ENCODE assay signal across 8 cellular contexts in genomic region chr4:47914926-47915237, GRCh38. TPM values are rescaled to one million over a fixed set of nuclear protein-coding genes. Genes with fewer than 3 reads are reported as not detected.
DNase-seq lines count a peak whose midpoint lies in the region; ATAC-seq and TF ChIP-seq lines count a peak whose summit lies in the region.

No MANE protein-coding gene starts in this region.

- peak overlapping the region; percentile 43 for H3K27ac Mint-ChIP-seq in activated T-cell treated with anti-CD3 and anti-CD28 coated beads, Interleukin-2, amount 50 U/mL, for 72 hours
- peak overlapping the region; percentile 84 for H3K27ac Mint-ChIP-seq in central memory CD8-positive, alpha-beta T cell (ENCODE audit: low read depth)
- no peak overlapping the region for H3K27ac Mint-ChIP-seq in nephron progenitor cell

- H3K4me3 Mint-ChIP-seq in activated T-cell treated with anti-CD3 and anti-CD28 coated beads, Interleukin-2, amount 50 U/mL, for 72 hours: peak overlapping the region; percentile 92 to 99
- peak overlapping the region; percentile 93 for H3K4me3 Mint-ChIP-seq in central memory CD8-positive, alpha-beta T cell
- peak overlapping the region; percentile 99 for H3K4me3 Mint-ChIP-seq in nephron progenitor cell

- no peak for ATAC-seq in activated T-cell treated with anti-CD3 and anti-CD28 coated beads, Interleukin-2, amount 50 U/mL, for 72 hours (replicated peaks in 1 of 2)
- ATAC-seq in HG03520 (IDR thresholded peaks at IDR 0.05; ENCODE audit: unreplicated experiment) (peak; percentile 11), HG03521 (IDR thresholded peaks at IDR 0.05; ENCODE audit: unreplicated experiment) (no peak)
- ATAC-seq in central memory CD8-positive, alpha-beta T cell (replicated peaks; ENCODE audit: extremely low read depth, poor library complexity, severe bottlenecking): peak; percentile 5

- H3K36me3 Mint-ChIP-seq in activated T-cell treated with anti-CD3 and anti-CD28 coated beads, Interleukin-2, amount 50 U/mL, for 72 hours (ENCODE audit: insufficient read depth in 2 of 2): peaks cover 12 to 29% of the 10 kb centered on the region in 2 donors
- H3K36me3 Mint-ChIP-seq in central memory CD8-positive, alpha-beta T cell (ENCODE audit: insufficient read depth): peaks cover 12% of the 10 kb centered on the region
- peaks cover 42% of the 10 kb centered on the region for H3K36me3 Mint-ChIP-seq in nephron progenitor cell (ENCODE audit: low read depth)

- TF ChIP-seq CTCF in nephron progenitor cell (IDR thresholded peaks at IDR 0.05): no peak

- peaks cover 1% of the 10 kb centered on the region for H3K27me3 Mint-ChIP-seq in activated T-cell treated with anti-CD3 and anti-CD28 coated beads, Interleukin-2, amount 50 U/mL, for 72 hours (ENCODE audit: low read depth)
- no peaks in the 10 kb centered on the region for H3K27me3 Mint-ChIP-seq in central memory CD8-positive, alpha-beta T cell
- H3K27me3 Mint-ChIP-seq in nephron progenitor cell (ENCODE audit: low read depth, poor library complexity): no peaks in the 10 kb centered on the region

- peaks cover 4 to 7% of the 10 kb centered on the region in 2 donors for H3K9me3 Mint-ChIP-seq in activated T-cell treated with anti-CD3 and anti-CD28 coated beads, Interleukin-2, amount 50 U/mL, for 72 hours
- no peaks in the 10 kb centered on the region for H3K9me3 Mint-ChIP-seq in central memory CD8-positive, alpha-beta T cell
- H3K9me3 Mint-ChIP-seq in nephron progenitor cell: peaks cover 21% of the 10 kb centered on the region

- peaks cover 29% of the 10 kb centered on the region for H3K4me1 Mint-ChIP-seq in activated T-cell treated with anti-CD3 and anti-CD28 coated beads, Interleukin-2, amount 50 U/mL, for 72 hours (ENCODE audit: low read depth)
- peaks cover 28% of the 10 kb centered on the region for H3K4me1 Mint-ChIP-seq in central memory CD8-positive, alpha-beta T cell
- peaks cover 29% of the 10 kb centered on the region for H3K4me1 Mint-ChIP-seq in nephron progenitor cell

- DNase-seq in activated T-cell treated with anti-CD3 and anti-CD28 coated beads, Interleukin-2, amount 50 U/mL, for 72 hours: no peak
- DNase-seq in activated T-cell treated with anti-CD3 and anti-CD28 coated beads, Interleukin-2, amount 50 U/mL, for 48 hours: no peak
- DNase-seq in central memory CD8-positive, alpha-beta T cell (ENCODE audit: low spot score in 2 of 2): no peak
- DNase-seq in nephron progenitor cell: no peak
- DNase-seq in HCEC 1CT: no peak
- DNase-seq in NCI-H2171 treated with DMSO at 0.1 percent for 48 hours (lab: John Stamatoyannopoulos, UW): no peak

RNA-seq across cellular contexts. Expression of gene NFXL1, which starts 0.5 kb away (rescaled TPM):
- 10 to 100 TPM; 15.6 to 18.4 TPM for total RNA-seq in activated T-cell treated with anti-CD3 and anti-CD28 coated beads, Interleukin-2, amount 50 U/mL, for 72 hours

Comparison
In these comparisons a context has a peak if more than half of its experiments do, and no peak if none do; other contexts are left out.
1. ATAC-seq: peak in HG03520 (single experiment) and central memory CD8-positive, alpha-beta T cell (single experiment); none in activated T-cell treated with anti-CD3 and anti-CD28 coated beads, Interleukin-2, amount 50 U/mL, for 72 hours (0 of 2) and HG03521 (single experiment).
2. Peak in every context shown above with its lines, with median percentiles within 50 percentile points of each other: H3K4me3 Mint-ChIP-seq.